ENCODE assay signal across 22 cellular contexts in genomic region chr6:168834188-168834587, GRCh38.
"Had no signal": no experiment of that assay in that cellular context is flagged by ENCODE, and none has a peak within 500 bp of the region (broad histone marks: within the 10 kb centered on the region; RNA-seq: fewer than 3 reads in every experiment).

No MANE protein-coding gene starts in this region.

- H3K9me3 Mint-ChIP-seq: nephron had no signal

- H3K27me3 Mint-ChIP-seq: stimulated activated memory B cell treated with anti-CD40 and anti-IgM and Interleukin-4, amounts not matched to agents 10 μg/mL and 1 μg/mL and 100 μg/mL, for 72 hours had no signal

- H3K36me3 ChIP-seq: heart right ventricle, neutrophil, right lobe of liver, spleen, tibial artery had no signal

- H3K4me3 ChIP-seq: dorsolateral prefrontal cortex, heart right ventricle, lung, psoas muscle, right lobe of liver, spleen, tibial artery had no signal

- H3K4me3 Mint-ChIP-seq: naive B cell; nephron; stimulated activated memory B cell treated with anti-CD40 and anti-IgM and Interleukin-4, amounts not matched to agents 10 μg/mL and 1 μg/mL and 100 μg/mL, for 72 hours; stimulated activated naive CD8-positive, alpha-beta T cell treated with anti-CD3 and anti-CD28 coated beads, Interleukin-15, Interleukin-2, amounts not matched to agents 100 ng/mL and 50 ng/mL, for 24 hours had no signal

- DNase-seq: cortex of kidney; dorsolateral prefrontal cortex; effector CD8-positive, alpha-beta T cell; heart right ventricle; left colon; left ventricle myocardium superior; mesendoderm; naive B cell; psoas muscle; retina; right lobe of liver; spleen; stimulated activated CD4-positive, alpha-beta T cell treated with anti-CD3 and anti-CD28 coated beads, Interleukin-15, amount 100 ng/mL, for 24 hours; stimulated activated CD4-positive, alpha-beta T cell treated with anti-CD3 and anti-CD28 coated beads, Interleukin-1b, Interleukin-23, amount 100 ng/mL, for 48 hours; stimulated activated CD4-positive, alpha-beta T cell treated with anti-CD3 and anti-CD28 coated beads, Interleukin-4, amount 100 ng/mL, for 24 hours; tibial artery had no signal

- H3K4me1 ChIP-seq: heart right ventricle, psoas muscle, right lobe of liver, spleen, tibial artery had no signal

- H3K27ac Mint-ChIP-seq: naive B cell; stimulated activated memory B cell treated with anti-CD40 and anti-IgM and Interleukin-4, amounts not matched to agents 10 μg/mL and 1 μg/mL and 100 μg/mL, for 72 hours; stimulated activated naive CD8-positive, alpha-beta T cell treated with anti-CD3 and anti-CD28 coated beads, Interleukin-15, Interleukin-2, amounts not matched to agents 100 ng/mL and 50 ng/mL, for 24 hours had no signal

- H3K9me3 ChIP-seq: heart right ventricle, neutrophil, psoas muscle, right lobe of liver, tibial artery had no signal

- H3K4me1 Mint-ChIP-seq: stimulated activated memory B cell treated with anti-CD40 and anti-IgM and Interleukin-4, amounts not matched to agents 10 μg/mL and 1 μg/mL and 100 μg/mL, for 72 hours had no signal

- FAIRE-seq: frontal cortex had no signal

- H3K27me3 ChIP-seq: dorsolateral prefrontal cortex, neutrophil, spleen, tibial artery had no signal

- ATAC-seq: heart right ventricle; left ventricle myocardium superior; psoas muscle; right lobe of liver; stimulated activated memory B cell treated with anti-CD40 and anti-IgM and Interleukin-4, amounts not matched to agents 10 μg/mL and 1 μg/mL and 100 μg/mL, for 72 hours had no signal

- H3K27ac ChIP-seq: dorsolateral prefrontal cortex, heart right ventricle, neutrophil, psoas muscle, right lobe of liver, spleen, tibial artery had no signal
